ENCODE assay signal across 22 cellular contexts in the genomic region with DNA sequence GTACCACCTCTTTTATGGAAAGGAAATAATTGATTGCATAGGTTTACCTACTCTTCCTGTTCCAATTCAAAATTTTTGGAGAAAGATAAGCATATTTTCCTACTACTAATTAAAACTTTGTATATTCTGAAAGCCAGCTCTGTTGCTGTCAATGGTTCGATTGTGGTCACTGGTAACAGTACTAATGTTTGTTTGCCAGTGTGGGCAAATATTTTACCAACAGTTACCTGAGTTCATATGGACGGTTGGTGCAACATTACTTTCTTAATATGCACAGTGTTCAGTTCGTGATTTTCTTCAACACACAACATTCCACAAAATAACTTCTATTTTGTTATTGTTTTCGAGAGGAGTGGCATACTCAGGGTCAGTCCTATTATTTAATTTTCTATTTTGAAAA. TPM values are rescaled to one million over a fixed set of nuclear protein-coding genes. Genes with fewer than 3 reads are reported as not detected.
A peak's percentile ranks its signal among the peaks of the same experiment; 100 is the strongest.
DNase-seq lines count a peak whose midpoint lies in the region; ATAC-seq, FAIRE-seq and TF ChIP-seq lines count a peak whose summit lies in the region.
"Had no signal": no experiment of that assay in that cellular context is flagged by ENCODE, and none has a peak within 500 bp of the region (broad histone marks: within the 10 kb centered on the region; RNA-seq: fewer than 3 reads in every experiment).

No MANE protein-coding gene starts in this region.

- no peaks in the 10 kb centered on the region for H3K36me3 ChIP-seq in osteoblast (ENCODE audit: insufficient read depth, low read length)
- H3K36me3 ChIP-seq: BLaER1, HAP-1 had no signal

- FAIRE-seq in HTR-8/SVneo (lab: Jason Lieb, UNC) = peak; percentile 4
- FAIRE-seq: A204.1, GM12878, H54 had no signal

- no peaks in the 10 kb centered on the region for H3K9me3 ChIP-seq in osteoblast (ENCODE audit: low read depth, low read length)
- H3K9me3 ChIP-seq: Caco-2, HAP-1 had no signal

- H3K4me2 ChIP-seq in osteoblast (ENCODE audit: insufficient read depth, low read length) = peak overlapping the region; percentile 44
- H3K4me2 ChIP-seq: BLaER1 had no signal

- peak overlapping the region; percentile 80 for H3K27ac ChIP-seq in osteoblast (ENCODE audit: low read depth, low read length)
- H3K27ac ChIP-seq: 22Rv1, BLaER1, C4-2B had no signal

- H2AFZ ChIP-seq in osteoblast (ENCODE audit: low read length) = peak overlapping the region; percentile 74

- H3K4me3 ChIP-seq in osteoblast (ENCODE audit: insufficient read depth, low read length) = no peak overlapping the region
- H3K4me3 ChIP-seq: BLaER1, GM12878, HAP-1 had no signal

- TF ChIP-seq CTCF in osteoblast (IDR thresholded peaks at IDR 0.05; ENCODE audit: extremely low read depth, low read depth, low read length) (no peak), omental fat pad (IDR thresholded peaks at IDR 0.05) (no peak)

- peaks cover 19% of the 10 kb centered on the region for H3K4me1 ChIP-seq in osteoblast (ENCODE audit: insufficient read depth, low read length)
- H3K4me1 ChIP-seq: BLaER1, Caco-2, HAP-1 had no signal

- DNase-seq in HTR-8/SVneo (ENCODE audit: insufficient read length, low spot score) (no peak), left lobe of liver (ENCODE audit: low spot score) (no peak), osteoblast (ENCODE audit: insufficient read length, low spot score, missing footprints) (no peak), GM19240 (ENCODE audit: insufficient read length, low spot score) (no peak), omental fat pad (ENCODE audit: low spot score) (no peak)
- DNase-seq: Caco-2; CD4-positive, CD25-positive, alpha-beta regulatory T cell; CD8-positive, alpha-beta T cell; DMS153; DMS79; EL; GDM1; GOT3 had no signal

- no peaks in the 10 kb centered on the region for H3K27me3 ChIP-seq in osteoblast (ENCODE audit: insufficient read depth, low read length)
- H3K27me3 ChIP-seq: BLaER1 had no signal

- no peaks in the 10 kb centered on the region for H3K79me2 ChIP-seq in osteoblast (ENCODE audit: insufficient read depth, low read length)

- ATAC-seq in left lobe of liver (peak; percentile 45), omental fat pad (ENCODE audit: low FRiP score) (no peak), GM18870 (IDR thresholded peaks at IDR 0.05; ENCODE audit: unreplicated experiment) (no peak)
- ATAC-seq: CD8-positive, alpha-beta T cell; GM12878 had no signal

- H4K20me1 ChIP-seq in osteoblast (ENCODE audit: insufficient read depth, low read length) = no peaks in the 10 kb centered on the region
- H4K20me1 ChIP-seq: BLaER1 had no signal

RNA-seq across cellular contexts. Expression of gene CTAGE9, which starts 17.1 kb away (rescaled TPM):
- not detected for total RNA-seq in left lobe of liver
- not detected in 2 replicates for total RNA-seq in osteoblast
- under 1 TPM in 1 of 4 donors, not detected in 3; 0.19 TPM for total RNA-seq in omental fat pad
- total RNA-seq: B cell; Caco-2; CD4-positive, CD25-positive, alpha-beta regulatory T cell; CD8-positive, alpha-beta T cell had no signal

RNA-seq across cellular contexts. Expression of gene OR2A4, which starts 26.7 kb away (rescaled TPM):
- total RNA-seq in left lobe of liver (not detected), osteoblast (0.88 TPM in 1 of 2 replicates, not detected in the other), omental fat pad (under 1 TPM in 2 of 4 donors, not detected in 2; 0.95 to 0.96 TPM)
- total RNA-seq: B cell; Caco-2; CD4-positive, CD25-positive, alpha-beta regulatory T cell; CD8-positive, alpha-beta T cell; GM12878 had no signal
